ENCODE assay signal across 1 cellular context in genomic region chr5:111583761-111584203, GRCh38.
TF ChIP-seq lines count a peak whose summit lies in the region.

No MANE protein-coding gene starts in this region.

TF ChIP-seq in SK-N-SH treated with all-trans-retinoic acid at 6 μM for 48 hours, 23 proteins besides CTCF, POLR2A, EP300 and RAD21 (continued from another document):
- TF ChIP-seq CREB5 (CRISPR knock-in tag; IDR thresholded peaks at IDR 0.05; ENCODE audit: low read depth) (no peak), ESRRG (CRISPR knock-in tag; IDR thresholded peaks at IDR 0.05) (no peak)
